Comparison of ENCODE assay signal across 26 cellular contexts in genomic region chr12:909861-910260, GRCh38. TPM values are rescaled to one million over a fixed set of nuclear protein-coding genes. Genes with fewer than 3 reads are reported as not detected.
A peak's percentile ranks its signal among the peaks of the same experiment; 100 is the strongest.
DNase-seq lines count a peak whose midpoint lies in the region; ATAC-seq and TF ChIP-seq lines count a peak whose summit lies in the region.
"Had no signal": no experiment of that assay in that cellular context is flagged by ENCODE, and none has a peak within 500 bp of the region (broad histone marks: within the 10 kb centered on the region; RNA-seq: fewer than 3 reads in every experiment).

No MANE protein-coding gene starts in this region.

- POLR2A ChIA-PET in PC-9 (lab: Charles Lee; ENCODE audit: unreplicated experiment): no interaction called here

- no peak overlapping the region for H3K4me3 Mint-ChIP-seq in activated naive CD4-positive, alpha-beta T cell treated with anti-CD3 and anti-CD28 coated beads, Interleukin-2, amount 50 U/mL, for 24 hours
- H3K4me3 Mint-ChIP-seq in endothelial cell (ENCODE audit: unreplicated experiment): peak overlapping the region; percentile 2
- no peak overlapping the region for H3K4me3 Mint-ChIP-seq in stimulated activated memory B cell treated with anti-CD40 and anti-IgM and Interleukin-4, amounts not matched to agents 10 μg/mL and 1 μg/mL and 100 μg/mL, for 72 hours
- H3K4me3 Mint-ChIP-seq: activated T-cell treated with anti-CD3 and anti-CD28 coated beads, Interleukin-2, amount 50 U/mL, for 4 hours; effector memory CD8-positive, alpha-beta T cell; GM23338 had no signal

- peaks cover 14% of the 10 kb centered on the region for H3K36me3 Mint-ChIP-seq in activated naive CD4-positive, alpha-beta T cell treated with anti-CD3 and anti-CD28 coated beads, Interleukin-2, amount 50 U/mL, for 24 hours
- H3K36me3 Mint-ChIP-seq in endothelial cell (ENCODE audit: low read depth, unreplicated experiment): peaks cover 47% of the 10 kb centered on the region
- peaks cover 52% of the 10 kb centered on the region for H3K36me3 Mint-ChIP-seq in stimulated activated memory B cell treated with anti-CD40 and anti-IgM and Interleukin-4, amounts not matched to agents 10 μg/mL and 1 μg/mL and 100 μg/mL, for 72 hours

- CTCF ChIA-PET in PC-9 (lab: Charles Lee): no interaction called here

- no peak for DNase-seq in activated naive CD4-positive, alpha-beta T cell (lab: John Stamatoyannopoulos, UW)
- DNase-seq in PC-9 (no peak), endothelial cell (ENCODE audit: low spot score) (no peak)
- DNase-seq: activated CD4-positive, alpha-beta T cell treated with anti-CD3 and anti-CD28 coated beads, Interleukin-2, amount 50 U/mL, for 4 hours; activated T-cell treated with anti-CD3 and anti-CD28 coated beads, Interleukin-2, amount 50 U/mL, for 4 hours; adrenal gland; brain microvascular endothelial cell; colonic mucosa; DMS153; effector memory CD8-positive, alpha-beta T cell; NCI-H1105; NCI-H2107; ovary; Peyer's patch; stimulated activated CD4-positive, alpha-beta T cell treated with anti-CD3 and anti-CD28 coated beads, Interleukin-12 subunit alpha, Interleukin-12 subunit beta, amount 100 ng/mL, for 4 hours; stimulated activated CD4-positive, alpha-beta T cell treated with anti-CD3 and anti-CD28 coated beads, Interleukin-4, amount 100 ng/mL, for 4 hours; upper lobe of right lung had no signal

- intact Hi-C loops in PC-9 (cut with micrococcal nuclease; ENCODE audit: unreplicated experiment): loop anchor here (5.0 kb wide), 2 partner anchors 182 to 697 kb away; no protein-coding TSS in a partner anchor

- no peaks in the 10 kb centered on the region for H3K4me1 ChIP-seq in PC-9 (replicated peaks; ENCODE audit: insufficient read depth)
- H3K4me1 ChIP-seq: colonic mucosa, Peyer's patch, upper lobe of right lung had no signal

- no peak overlapping the region for H3K27ac ChIP-seq in PC-9
- H3K27ac ChIP-seq: adrenal gland, brain microvascular endothelial cell, colonic mucosa, gastroesophageal sphincter, ovary, Peyer's patch, right atrium auricular region, SJSA1, upper lobe of right lung had no signal

- H3K9me3 ChIP-seq in PC-9 (ENCODE audit: insufficient read depth, low read depth): no peaks in the 10 kb centered on the region
- H3K9me3 ChIP-seq: adrenal gland, colonic mucosa, gastroesophageal sphincter, ovary, Peyer's patch, right atrium auricular region, SJSA1, upper lobe of right lung had no signal

- H3K4me1 Mint-ChIP-seq in activated naive CD4-positive, alpha-beta T cell treated with anti-CD3 and anti-CD28 coated beads, Interleukin-2, amount 50 U/mL, for 24 hours: peaks cover 27% of the 10 kb centered on the region
- peaks cover 77% of the 10 kb centered on the region for H3K4me1 Mint-ChIP-seq in endothelial cell (ENCODE audit: unreplicated experiment)
- H3K4me1 Mint-ChIP-seq in stimulated activated memory B cell treated with anti-CD40 and anti-IgM and Interleukin-4, amounts not matched to agents 10 μg/mL and 1 μg/mL and 100 μg/mL, for 72 hours: peaks cover 13% of the 10 kb centered on the region

- H4K20me1 ChIP-seq in PC-9 (ENCODE audit: insufficient read depth): peaks cover 7% of the 10 kb centered on the region

- no peaks in the 10 kb centered on the region for H3K9me2 ChIP-seq in PC-9 (ENCODE audit: insufficient read depth)

- no peak overlapping the region for H3K4me3 ChIP-seq in PC-9
- H3K4me3 ChIP-seq: adrenal gland, colonic mucosa, gastroesophageal sphincter, GM23338, lung, ovary, Peyer's patch, right atrium auricular region, SJSA1, upper lobe of right lung had no signal

- no peak overlapping the region for H2AFZ ChIP-seq in PC-9
- H2AFZ ChIP-seq: GM23338 had no signal

- peaks cover 44% of the 10 kb centered on the region for H3K36me3 ChIP-seq in PC-9 (ENCODE audit: low read depth)
- H3K36me3 ChIP-seq: ovary had no signal

- TF ChIP-seq CTCF in PC-9 (conservative IDR thresholded peaks at IDR 0.05) (no peak), endothelial cell (IDR thresholded peaks at IDR 0.05; ENCODE audit: unreplicated experiment) (no peak)

- H3F3A ChIP-seq in PC-9 (ENCODE audit: insufficient read depth, low read depth): peaks cover 37% of the 10 kb centered on the region; the same call in 1 of the 2 replicates

- H3K27me3 ChIP-seq in PC-9 (ENCODE audit: insufficient read depth, low read depth): no peaks in the 10 kb centered on the region
- H3K27me3 ChIP-seq: adrenal gland, brain microvascular endothelial cell, colonic mucosa, gastroesophageal sphincter, ovary, Peyer's patch, right atrium auricular region, SJSA1, upper lobe of right lung had no signal

- BruUV-seq in PC-9 (replicated peaks; lab: Mats Ljungman, UMichigan): TSS peak; percentile 11

- peak overlapping the region; percentile 79 for H3K27ac Mint-ChIP-seq in activated naive CD4-positive, alpha-beta T cell treated with anti-CD3 and anti-CD28 coated beads, Interleukin-2, amount 50 U/mL, for 24 hours
- peak overlapping the region; percentile 37 for H3K27ac Mint-ChIP-seq in endothelial cell (ENCODE audit: unreplicated experiment)
- H3K27ac Mint-ChIP-seq in stimulated activated memory B cell treated with anti-CD40 and anti-IgM and Interleukin-4, amounts not matched to agents 10 μg/mL and 1 μg/mL and 100 μg/mL, for 72 hours: peak overlapping the region; percentile 0
- H3K27ac Mint-ChIP-seq: GM23338 had no signal

- no peak for ATAC-seq in stimulated activated memory B cell treated with anti-CD40 and anti-IgM and Interleukin-4, amounts not matched to agents 10 μg/mL and 1 μg/mL and 100 μg/mL, for 72 hours
- ATAC-seq in HG02642 (IDR thresholded peaks at IDR 0.05; ENCODE audit: poor library complexity, unreplicated experiment): no peak
- no peak for ATAC-seq in HG03442 (IDR thresholded peaks at IDR 0.05; ENCODE audit: unreplicated experiment)
- ATAC-seq: activated T-cell treated with anti-CD3 and anti-CD28 coated beads, Interleukin-2, amount 50 U/mL, for 4 hours; effector memory CD8-positive, alpha-beta T cell; gastroesophageal sphincter; GM23338; upper lobe of right lung had no signal

- H3K4me2 ChIP-seq in PC-9: no peak overlapping the region
- H3K4me2 ChIP-seq: GM23338 had no signal

- H3K9me3 Mint-ChIP-seq in activated naive CD4-positive, alpha-beta T cell treated with anti-CD3 and anti-CD28 coated beads, Interleukin-2, amount 50 U/mL, for 24 hours: no peaks in the 10 kb centered on the region
- no peaks in the 10 kb centered on the region for H3K9me3 Mint-ChIP-seq in endothelial cell (ENCODE audit: unreplicated experiment)
- H3K9me3 Mint-ChIP-seq in stimulated activated memory B cell treated with anti-CD40 and anti-IgM and Interleukin-4, amounts not matched to agents 10 μg/mL and 1 μg/mL and 100 μg/mL, for 72 hours: no peaks in the 10 kb centered on the region
- H3K9me3 Mint-ChIP-seq: activated T-cell treated with anti-CD3 and anti-CD28 coated beads, Interleukin-2, amount 50 U/mL, for 4 hours; effector memory CD8-positive, alpha-beta T cell; GM23338 had no signal

- no peaks in the 10 kb centered on the region for H3K27me3 Mint-ChIP-seq in activated naive CD4-positive, alpha-beta T cell treated with anti-CD3 and anti-CD28 coated beads, Interleukin-2, amount 50 U/mL, for 24 hours
- peaks cover 3% of the 10 kb centered on the region for H3K27me3 Mint-ChIP-seq in endothelial cell (ENCODE audit: unreplicated experiment)
- no peaks in the 10 kb centered on the region for H3K27me3 Mint-ChIP-seq in stimulated activated memory B cell treated with anti-CD40 and anti-IgM and Interleukin-4, amounts not matched to agents 10 μg/mL and 1 μg/mL and 100 μg/mL, for 72 hours
- H3K27me3 Mint-ChIP-seq: effector memory CD8-positive, alpha-beta T cell had no signal

- no peaks in the 10 kb centered on the region for H3K79me2 ChIP-seq in PC-9 (ENCODE audit: low read depth)

RNA-seq across cellular contexts. Expression of gene RAD52, which starts 39.6 kb away (rescaled TPM):
- total RNA-seq in PC-9 (2021): 19.7 and 25.0 TPM in 2 replicates
- total RNA-seq in endothelial cell (ENCODE audit: unreplicated experiment): 20.3 TPM

Comparison
In these comparisons a context has a peak if more than half of its experiments do, and no peak if none do; other contexts are left out.
1. H3K27ac Mint-ChIP-seq: peak in every context shown above with its lines; median percentile 79 in activated naive CD4-positive, alpha-beta T cell treated with anti-CD3 and anti-CD28 coated beads, Interleukin-2, amount 50 U/mL, for 24 hours; 37 in endothelial cell; 0 in stimulated activated memory B cell treated with anti-CD40 and anti-IgM and Interleukin-4, amounts not matched to agents 10 μg/mL and 1 μg/mL and 100 μg/mL, for 72 hours.